ENCODE assay signal across 8 cellular contexts in genomic region chr6:38012573-38012972, GRCh38.
DNase-seq lines count a peak whose midpoint lies in the region; ATAC-seq, FAIRE-seq and TF ChIP-seq lines count a peak whose summit lies in the region.

No MANE protein-coding gene starts in this region.

- H3K4me2 ChIP-seq in HepG2 (ENCODE audit: low read depth, low read length) = no peak overlapping the region

- H3K9me3 ChIP-seq in HepG2 (ENCODE audit: low read length) (peaks cover 5% of the 10 kb centered on the region), upper lobe of right lung (peaks cover 4% of the 10 kb centered on the region)

- FAIRE-seq in GM12891 (lab: Jason Lieb, UNC) (peak; percentile 79), HepG2 (lab: Jason Lieb, UNC) (peak; percentile 61)

- TF ChIP-seq RAD21 in HepG2 (CRISPR knock-in tag; IDR thresholded peaks at IDR 0.05) = peak; percentile 88

- H3K27ac ChIP-seq in HepG2 (ENCODE audit: extremely low read length, insufficient read depth, low read length) = no peak overlapping the region
- no peak overlapping the region for H3K27ac ChIP-seq in upper lobe of right lung

- H4K20me1 ChIP-seq in HepG2 (ENCODE audit: insufficient read depth, low read length) = peaks cover 7% of the 10 kb centered on the region; the same call in 1 of the 2 replicates

- no peaks in the 10 kb centered on the region for H3K27me3 ChIP-seq in HepG2 (ENCODE audit: control insufficient read depth in 1 of 2, insufficient read depth in 2 of 2, low read length in 2 of 2)
- H3K27me3 ChIP-seq in upper lobe of right lung = no peaks in the 10 kb centered on the region

- H3K36me3 ChIP-seq in HepG2 (replicated peaks in 1 of 2; ENCODE audit: control insufficient read depth in 1 of 2, insufficient read depth in 2 of 2, low read length in 2 of 2) = peaks cover 0 to 2% of the 10 kb centered on the region in 2 experiments; a peak in 1 of 5 replicates
- H3K36me3 ChIP-seq in upper lobe of right lung = no peaks in the 10 kb centered on the region

- peak; percentile 70 for TF ChIP-seq CTCF in AG09309 (IDR thresholded peaks at IDR 0.05; ENCODE audit: control insufficient read depth, insufficient read depth, low read depth, low read length, missing control alignments)
- TF ChIP-seq CTCF in HepG2 (CRISPR knock-in tag; IDR thresholded peaks at IDR 0.05) = peak; percentile 85
- TF ChIP-seq CTCF in upper lobe of right lung (IDR thresholded peaks at IDR 0.05) = peak; percentile 58

- TF ChIP-seq POLR2A in GM12891 (IDR thresholded peaks at IDR 0.05; ENCODE audit: low read depth, low read length) (no peak), HepG2 (IDR thresholded peaks at IDR 0.05; ENCODE audit: insufficient read depth in 1 of 2, low read depth in 2 of 2, low read length in 2 of 2) (no peak)

- peak; percentile 4 for DNase-seq in AG09309 (ENCODE audit: low read depth)
- DNase-seq in GM12891 (ENCODE audit: insufficient read length, low spot score) = peak; percentile 11
- DNase-seq in NCI-H69 (lab: John Stamatoyannopoulos, UW) = peak; percentile 76
- peak; percentile 17 to 68 for DNase-seq in T47D (ENCODE audit: low read depth in 1 of 2, low spot score in 1 of 2)
- peak; percentile 57 for DNase-seq in HepG2 (ENCODE audit: low spot score)
- DNase-seq in upper lobe of right lung = no peak
- no peak for DNase-seq in CD1c-positive myeloid dendritic cell (ENCODE audit: extremely low spot score)
- DNase-seq in retina = no peak

- CTCF ChIA-PET in HepG2 (lab: Yijun Ruan, JAX; ENCODE audit: low intra/inter-chr PET ratio, low total read pairs) = interaction anchor here (0.6 to 3.4 kb wide), 7 partner anchors 12 to 481 kb away, joined by 3 to 19 read pairs (median 4); no protein-coding TSS in a partner anchor

- H3K4me1 ChIP-seq in HepG2 (ENCODE audit: insufficient read depth, low read length) (peaks cover 10% of the 10 kb centered on the region; the same call in 1 of the 2 replicates), upper lobe of right lung (no peaks in the 10 kb centered on the region)

- TF ChIP-seq EP300 in HepG2 (IDR thresholded peaks at IDR 0.05; ENCODE audit: low read depth in 2 of 2, low read length in 2 of 2) (no peak), HepG2 (CRISPR knock-in tag; IDR thresholded peaks at IDR 0.05; ENCODE audit: borderline replicate concordance) (no peak)

- H3K79me2 ChIP-seq in HepG2 (ENCODE audit: insufficient read depth, low read length) = peaks cover 3% of the 10 kb centered on the region

- no TSS peak for BruUV-seq in HepG2 (replicated peaks; lab: Mats Ljungman, UMichigan)

- H3K4me3 ChIP-seq in AG09309 (ENCODE audit: control insufficient read depth, low read depth, low read length) (no peak overlapping the region), HepG2 (replicated peaks in 1 of 3; ENCODE audit: insufficient read depth in 1 of 3, low read depth in 2 of 3, low read length in 3 of 3) (no peak overlapping the region), upper lobe of right lung (no peak overlapping the region)

- ATAC-seq in HepG2 = peak; percentile 95
- ATAC-seq in upper lobe of right lung = peak; percentile 76

- H2AFZ ChIP-seq in HepG2 (ENCODE audit: low read length) = no peak overlapping the region

- WGBS in HepG2 (ENCODE audit: low lambda C conversion rate) = 56% methylated on average over 5 of the region's 5 CpGs

- H3K9ac ChIP-seq in HepG2 (ENCODE audit: insufficient read depth, low read depth, low read length) = no peak overlapping the region

- intact Hi-C loops in HepG2 (cut with micrococcal nuclease; ENCODE audit: unreplicated experiment) (loop anchor here (1.0 to 10.0 kb wide), 5 partner anchors 150 to 318 kb away; partner anchors contain the start of gene MDGA1), upper lobe of right lung (cut with DNase I) (no loop called here)

- POLR2A ChIA-PET in HepG2 (lab: Yijun Ruan, JAX) = no interaction called here

- in situ Hi-C loops in T47D (cut with HindIII; ENCODE audit: low pct_unique_long_range_greater_than_20kb, low sequenced_read_pairs) = no loop called here
- in situ Hi-C loops in HepG2 (cut with HindIII; ENCODE audit: extremely low pct_ligation_motif_present, low pct_unique_long_range_greater_than_20kb) = loop anchor here (5.0 kb wide), 1 partner anchor 270 kb away; no protein-coding TSS in a partner anchor

TF ChIP-seq in GM12891, 5 proteins besides CTCF, POLR2A, EP300 and RAD21:
- TF ChIP-seq TAF1 (IDR thresholded peaks at IDR 0.05; ENCODE audit: low read depth, low read length) (no peak), POU2F2 (IDR thresholded peaks at IDR 0.05; ENCODE audit: low read depth, low read length) (0 out of 2 replicates have a peak, but pooled peaks have one; percentile 14)
TF ChIP-seq in GM12891: peak in this region for 1.

TF ChIP-seq in HepG2, 621 proteins besides CTCF, POLR2A, EP300 and RAD21 (continues in another document):
- TF ChIP-seq ZMYM4 (CRISPR knock-in tag; IDR thresholded peaks at IDR 0.05) = 0 out of 2 replicates have a peak, but pooled peaks have one; percentile 21
- no peak for TF ChIP-seq ZBTB40 (IDR thresholded peaks at IDR 0.05)
- no peak for TF ChIP-seq ZBTB40 (CRISPR knock-in tag; IDR thresholded peaks at IDR 0.05)
- peak; percentile 32; the same call in 1 of the 2 replicates for TF ChIP-seq ELF3 (CRISPR knock-in tag; IDR thresholded peaks at IDR 0.05)
- peak; percentile 90 for TF ChIP-seq SMC3 (IDR thresholded peaks at IDR 0.05; ENCODE audit: low read length)
- TF ChIP-seq ZNF639 (CRISPR knock-in tag; conservative IDR thresholded peaks at IDR 0.05) = 0 out of 2 replicates have a peak, but pooled peaks have one; percentile 29

Comparison
In these comparisons a context has a peak if more than half of its experiments do, and no peak if none do; other contexts are left out.
1. DNase-seq: peak in AG09309 (single experiment), GM12891 (single experiment), NCI-H69 (single experiment), T47D (2 of 2) and HepG2 (single experiment); none in upper lobe of right lung (single experiment), CD1c-positive myeloid dendritic cell (single experiment) and retina (single experiment).
2. Peak in every context shown above with its lines, with median percentiles within 50 percentile points of each other: CTCF ChIP-seq.